ENCODE assay signal across 8 cellular contexts in the genomic region with DNA sequence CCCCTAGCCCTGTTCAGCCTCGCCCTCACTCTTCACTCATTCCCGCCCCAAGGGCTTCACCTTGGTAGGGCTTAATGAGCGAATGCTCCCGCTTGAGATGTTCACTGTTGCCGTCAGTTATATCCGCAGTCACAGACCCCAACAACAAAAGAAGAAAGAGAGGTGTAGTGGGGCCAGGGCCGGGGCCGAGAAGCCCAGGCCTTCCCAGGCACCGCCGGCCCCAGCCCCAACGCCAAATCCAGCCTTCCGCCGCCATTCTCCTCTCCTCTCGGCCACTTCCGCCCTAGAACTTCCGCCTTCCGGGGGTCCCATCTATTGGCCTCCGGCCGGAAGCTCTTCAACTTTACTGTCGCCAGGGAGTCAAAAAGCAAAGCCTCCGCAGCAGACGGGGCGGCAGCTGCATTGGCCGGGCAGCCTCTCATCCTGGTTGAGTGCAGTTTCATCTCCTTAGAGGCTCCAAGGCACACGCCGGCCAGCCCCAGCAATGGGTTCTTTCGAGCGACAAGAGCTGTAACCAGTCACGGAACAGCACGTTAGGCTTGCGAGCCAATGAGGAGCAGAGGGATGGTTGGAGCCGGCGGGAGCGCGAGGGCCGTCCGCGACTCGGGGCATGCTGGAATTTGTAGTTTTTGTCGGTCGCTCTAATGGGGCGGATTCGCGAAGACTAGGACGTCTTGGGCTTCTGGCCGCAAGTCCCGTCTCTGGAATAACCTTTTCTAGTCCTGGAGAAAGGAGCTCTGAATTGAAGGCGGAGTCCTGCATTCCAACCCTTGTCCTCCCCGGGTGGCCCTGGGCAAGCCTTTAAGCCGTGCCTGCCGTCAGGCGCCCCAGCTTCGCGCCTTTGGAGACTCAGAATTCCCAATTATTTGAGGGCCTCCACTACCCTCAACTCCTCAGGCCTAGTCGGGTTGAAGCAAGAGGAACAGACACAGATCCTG. TPM values are rescaled to one million over a fixed set of nuclear protein-coding genes. Genes with fewer than 3 reads are reported as not detected.
A peak's percentile ranks its signal among the peaks of the same experiment; 100 is the strongest.
DNase-seq lines count a peak whose midpoint lies in the region; ATAC-seq and TF ChIP-seq lines count a peak whose summit lies in the region.

LMAN2 (minus strand) TSS at position 277 of the 938 bp plus-strand sequence; CDS start at position 256, 21 bp downstream.

- DNase-seq in NCI-H187 (lab: John Stamatoyannopoulos, UW): peak; percentile 72 to 88
- DNase-seq in T-helper 2 cell: peak; percentile 74 to 98 (median 87)
- DNase-seq in right cardiac atrium: peak; percentile 94 to 96 (median 95)
- peak; percentile 95 for DNase-seq in putamen (ENCODE audit: low spot score)
- peak in 1 of 2 donors; percentile 94 for DNase-seq in vagina (ENCODE audit: extremely low spot score in 2 of 2)

- TF ChIP-seq CTCF in vagina (IDR thresholded peaks at IDR 0.05): peak in 1 of 3 experiments; percentile 26

- H3K27me3 ChIP-seq in right cardiac atrium (ENCODE audit: control insufficient read depth, insufficient read depth) (no peaks in the 10 kb centered on the region), vagina (no peaks in the 10 kb centered on the region)

- no peaks in the 10 kb centered on the region for H3K9me3 ChIP-seq in right cardiac atrium (ENCODE audit: control insufficient read depth, low read length)
- H3K9me3 ChIP-seq in vagina: no peaks in the 10 kb centered on the region

- H3K27ac ChIP-seq in angular gyrus (ENCODE audit: low read depth, low read length) (peak within 1 kb of the TSS; percentile 97), right cardiac atrium (ENCODE audit: low read length) (peak within 1 kb of the TSS; percentile 99), vagina (peak within 1 kb of the TSS; percentile 91)

- ATAC-seq in HG02938 (IDR thresholded peaks at IDR 0.05; ENCODE audit: unreplicated experiment): peak; percentile 96
- peak; percentile 98 to 99 for ATAC-seq in right cardiac atrium

- 6% methylated on average over 55 of the region's 55 CpGs for WGBS in right cardiac atrium

- H3K36me3 ChIP-seq in vagina: no peaks in the 10 kb centered on the region

- peak; percentile 83 for TF ChIP-seq POLR2A in GM15510 (IDR thresholded peaks at IDR 0.05; ENCODE audit: borderline replicate concordance, extremely low read depth, insufficient read length)
- peak in 1 of 2 donors; percentile 29 for TF ChIP-seq POLR2A in vagina (IDR thresholded peaks at IDR 0.05)

- H3K4me3 ChIP-seq in right cardiac atrium (ENCODE audit: low read length) (peak within 1 kb of the TSS; percentile 92), vagina (peak within 1 kb of the TSS; percentile 68 to 99)

- no peaks in the 10 kb centered on the region for H3K4me1 ChIP-seq in right cardiac atrium (ENCODE audit: control insufficient read depth, insufficient read depth, low read length)
- H3K4me1 ChIP-seq in vagina: peaks cover 45% of the 10 kb centered on the region

- intact Hi-C loops in right cardiac atrium (cut with DNase I): no loop called here
- intact Hi-C loops in vagina (cut with DNase I): no loop called here

RNA-seq across cellular contexts. Expression of gene LMAN2, which starts in this region (rescaled TPM):
- total RNA-seq in right cardiac atrium: 10 to 100 TPM; 59.0 to 74.3 (median 68.8) TPM
- polyA plus RNA-seq in right cardiac atrium: 109 TPM
- total RNA-seq in vagina: 166 TPM
